ENCODE assay signal across 1 cellular context in the genomic region with DNA sequence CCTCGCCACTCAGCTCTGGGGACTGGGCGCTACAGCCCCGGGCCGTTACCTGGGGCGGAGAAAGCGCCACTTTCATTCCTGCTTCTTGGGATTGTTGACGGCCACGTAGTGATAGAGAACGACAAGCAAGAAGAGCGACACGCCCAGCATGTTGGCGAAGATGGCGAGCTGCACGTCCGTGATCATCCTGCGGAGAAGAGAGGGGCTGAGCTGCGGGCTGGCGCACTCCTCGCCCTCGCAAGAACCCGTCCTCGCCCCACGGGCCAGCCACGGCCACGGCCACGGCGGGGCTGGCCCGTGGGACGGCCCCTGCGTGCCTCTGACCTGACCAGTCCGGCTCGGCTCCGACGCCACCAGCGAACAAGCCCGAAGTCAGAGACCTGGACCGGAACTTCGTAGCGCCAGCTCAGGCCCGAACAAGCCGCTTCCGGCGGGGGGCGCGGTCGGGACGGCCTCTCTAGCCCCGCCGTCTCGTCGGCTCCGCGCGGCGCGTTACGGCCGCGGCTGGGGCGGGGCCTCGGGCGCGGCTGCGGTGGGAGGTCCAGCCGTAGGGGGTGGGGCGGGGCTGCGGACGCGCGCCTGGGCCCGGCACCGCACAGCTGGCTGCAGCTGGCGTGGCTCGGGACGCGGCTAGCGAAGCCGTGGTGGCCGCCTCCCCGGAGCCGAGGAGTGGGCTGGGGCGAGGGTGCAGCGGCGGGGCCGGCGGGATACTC.
TF ChIP-seq lines count a peak whose summit lies in the region.

Gene OST4, minus strand, starts transcription at position 378 of the 713 bp plus-strand sequence.

TF ChIP-seq in HepG2, 621 proteins besides CTCF, POLR2A, EP300 and RAD21 (continued from another document and continues in another):
- TF ChIP-seq BRF2 (CRISPR knock-in tag; IDR thresholded peaks at IDR 0.05) (0 out of 2 replicates have a peak, but pooled peaks have one; percentile 50), ZNF577 (CRISPR knock-in tag; IDR thresholded peaks at IDR 0.05; ENCODE audit: borderline replicate concordance, low read depth) (no peak), SATB2 (CRISPR knock-in tag; IDR thresholded peaks at IDR 0.05) (no peak), GTF3A (CRISPR knock-in tag; conservative IDR thresholded peaks at IDR 0.05) (0 out of 2 replicates have a peak, but pooled peaks have one; percentile 20), CBFB (CRISPR knock-in tag; IDR thresholded peaks at IDR 0.05) (peak; percentile 91), TFDP2 (CRISPR knock-in tag; IDR thresholded peaks at IDR 0.05) (peak; percentile 85), ZNF546 (CRISPR knock-in tag; conservative IDR thresholded peaks at IDR 0.05) (no peak; the same call in none of the 2 replicates), TFDP1 (CRISPR knock-in tag; IDR thresholded peaks at IDR 0.05; ENCODE audit: borderline replicate concordance) (peak; percentile 77), NFE2L2 (IDR thresholded peaks at IDR 0.05; ENCODE audit: low read length) (no peak), KDM1A (CRISPR knock-in tag; IDR thresholded peaks at IDR 0.05) (no peak), ZNF660 (CRISPR knock-in tag; IDR thresholded peaks at IDR 0.05; ENCODE audit: borderline replicate concordance, low read depth) (no peak), ZNF777 (CRISPR knock-in tag; IDR thresholded peaks at IDR 0.05) (peak; percentile 57; the same call in 1 of the 2 replicates), ZNF549 (CRISPR knock-in tag; IDR thresholded peaks at IDR 0.05) (no peak), LCORL (IDR thresholded peaks at IDR 0.05) (no peak), LCORL (CRISPR knock-in tag; IDR thresholded peaks at IDR 0.05) (0 out of 2 replicates have a peak, but pooled peaks have one; percentile 16), YEATS4 (CRISPR knock-in tag; IDR thresholded peaks at IDR 0.05; ENCODE audit: borderline replicate concordance) (peak; percentile 99), FOXK1 (CRISPR knock-in tag; IDR thresholded peaks at IDR 0.05; ENCODE audit: borderline replicate concordance, low read depth) (peak; percentile 63; the same call in 1 of the 2 replicates), NFKBIZ (CRISPR knock-in tag; IDR thresholded peaks at IDR 0.05) (0 out of 2 replicates have a peak, but pooled peaks have one; percentile 62), NBN (conservative IDR thresholded peaks at IDR 0.05) (no peak), CREB1 (IDR thresholded peaks at IDR 0.05) (peak; percentile 78), CREB1 (CRISPR knock-in tag; IDR thresholded peaks at IDR 0.05) (no peak), ZFP1 (CRISPR knock-in tag; IDR thresholded peaks at IDR 0.05) (no peak), SMARCE1 (IDR thresholded peaks at IDR 0.05; ENCODE audit: borderline replicate concordance) (no peak), IRF2 (CRISPR knock-in tag; IDR thresholded peaks at IDR 0.05) (peak; percentile 77), ZNF264 (CRISPR knock-in tag; IDR thresholded peaks at IDR 0.05) (peak; percentile 23; the same call in 1 of the 2 replicates), KDM4B (CRISPR knock-in tag; IDR thresholded peaks at IDR 0.05) (no peak), KLF6 (CRISPR knock-in tag; IDR thresholded peaks at IDR 0.05) (peak; percentile 93; the same call in 1 of the 2 replicates), FIP1L1 (IDR thresholded peaks at IDR 0.05; ENCODE audit: borderline replicate concordance, insufficient read depth, low read depth, low read length) (no peak), CENPBD1 (CRISPR knock-in tag; IDR thresholded peaks at IDR 0.05; ENCODE audit: borderline replicate concordance, low read depth) (no peak; the same call in 1 of the 2 replicates), ZNF776 (CRISPR knock-in tag; IDR thresholded peaks at IDR 0.05) (peak; percentile 80), KDM6A (CRISPR knock-in tag; IDR thresholded peaks at IDR 0.05; ENCODE audit: low read depth) (no peak)
- TF ChIP-seq, protein P1, sequence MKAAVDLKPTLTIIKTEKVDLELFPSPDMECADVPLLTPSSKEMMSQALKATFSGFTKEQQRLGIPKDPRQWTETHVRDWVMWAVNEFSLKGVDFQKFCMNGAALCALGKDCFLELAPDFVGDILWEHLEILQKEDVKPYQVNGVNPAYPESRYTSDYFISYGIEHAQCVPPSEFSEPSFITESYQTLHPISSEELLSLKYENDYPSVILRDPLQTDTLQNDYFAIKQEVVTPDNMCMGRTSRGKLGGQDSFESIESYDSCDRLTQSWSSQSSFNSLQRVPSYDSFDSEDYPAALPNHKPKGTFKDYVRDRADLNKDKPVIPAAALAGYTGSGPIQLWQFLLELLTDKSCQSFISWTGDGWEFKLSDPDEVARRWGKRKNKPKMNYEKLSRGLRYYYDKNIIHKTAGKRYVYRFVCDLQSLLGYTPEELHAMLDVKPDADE (CRISPR knock-in tag; IDR thresholded peaks at IDR 0.05), result no peak; the same call in 1 of the 2 replicates
- TF ChIP-seq, protein P2, sequence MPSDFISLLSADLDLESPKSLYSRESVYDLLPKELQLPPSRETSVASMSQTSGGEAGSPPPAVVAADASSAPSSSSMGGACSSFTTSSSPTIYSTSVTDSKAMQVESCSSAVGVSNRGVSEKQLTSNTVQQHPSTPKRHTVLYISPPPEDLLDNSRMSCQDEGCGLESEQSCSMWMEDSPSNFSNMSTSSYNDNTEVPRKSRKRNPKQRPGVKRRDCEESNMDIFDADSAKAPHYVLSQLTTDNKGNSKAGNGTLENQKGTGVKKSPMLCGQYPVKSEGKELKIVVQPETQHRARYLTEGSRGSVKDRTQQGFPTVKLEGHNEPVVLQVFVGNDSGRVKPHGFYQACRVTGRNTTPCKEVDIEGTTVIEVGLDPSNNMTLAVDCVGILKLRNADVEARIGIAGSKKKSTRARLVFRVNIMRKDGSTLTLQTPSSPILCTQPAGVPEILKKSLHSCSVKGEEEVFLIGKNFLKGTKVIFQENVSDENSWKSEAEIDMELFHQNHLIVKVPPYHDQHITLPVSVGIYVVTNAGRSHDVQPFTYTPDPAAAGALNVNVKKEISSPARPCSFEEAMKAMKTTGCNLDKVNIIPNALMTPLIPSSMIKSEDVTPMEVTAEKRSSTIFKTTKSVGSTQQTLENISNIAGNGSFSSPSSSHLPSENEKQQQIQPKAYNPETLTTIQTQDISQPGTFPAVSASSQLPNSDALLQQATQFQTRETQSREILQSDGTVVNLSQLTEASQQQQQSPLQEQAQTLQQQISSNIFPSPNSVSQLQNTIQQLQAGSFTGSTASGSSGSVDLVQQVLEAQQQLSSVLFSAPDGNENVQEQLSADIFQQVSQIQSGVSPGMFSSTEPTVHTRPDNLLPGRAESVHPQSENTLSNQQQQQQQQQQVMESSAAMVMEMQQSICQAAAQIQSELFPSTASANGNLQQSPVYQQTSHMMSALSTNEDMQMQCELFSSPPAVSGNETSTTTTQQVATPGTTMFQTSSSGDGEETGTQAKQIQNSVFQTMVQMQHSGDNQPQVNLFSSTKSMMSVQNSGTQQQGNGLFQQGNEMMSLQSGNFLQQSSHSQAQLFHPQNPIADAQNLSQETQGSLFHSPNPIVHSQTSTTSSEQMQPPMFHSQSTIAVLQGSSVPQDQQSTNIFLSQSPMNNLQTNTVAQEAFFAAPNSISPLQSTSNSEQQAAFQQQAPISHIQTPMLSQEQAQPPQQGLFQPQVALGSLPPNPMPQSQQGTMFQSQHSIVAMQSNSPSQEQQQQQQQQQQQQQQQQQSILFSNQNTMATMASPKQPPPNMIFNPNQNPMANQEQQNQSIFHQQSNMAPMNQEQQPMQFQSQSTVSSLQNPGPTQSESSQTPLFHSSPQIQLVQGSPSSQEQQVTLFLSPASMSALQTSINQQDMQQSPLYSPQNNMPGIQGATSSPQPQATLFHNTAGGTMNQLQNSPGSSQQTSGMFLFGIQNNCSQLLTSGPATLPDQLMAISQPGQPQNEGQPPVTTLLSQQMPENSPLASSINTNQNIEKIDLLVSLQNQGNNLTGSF (CRISPR knock-in tag; IDR thresholded peaks at IDR 0.05), result 0 out of 2 replicates have a peak, but pooled peaks have one; percentile 6
- TF ChIP-seq, protein P3, sequence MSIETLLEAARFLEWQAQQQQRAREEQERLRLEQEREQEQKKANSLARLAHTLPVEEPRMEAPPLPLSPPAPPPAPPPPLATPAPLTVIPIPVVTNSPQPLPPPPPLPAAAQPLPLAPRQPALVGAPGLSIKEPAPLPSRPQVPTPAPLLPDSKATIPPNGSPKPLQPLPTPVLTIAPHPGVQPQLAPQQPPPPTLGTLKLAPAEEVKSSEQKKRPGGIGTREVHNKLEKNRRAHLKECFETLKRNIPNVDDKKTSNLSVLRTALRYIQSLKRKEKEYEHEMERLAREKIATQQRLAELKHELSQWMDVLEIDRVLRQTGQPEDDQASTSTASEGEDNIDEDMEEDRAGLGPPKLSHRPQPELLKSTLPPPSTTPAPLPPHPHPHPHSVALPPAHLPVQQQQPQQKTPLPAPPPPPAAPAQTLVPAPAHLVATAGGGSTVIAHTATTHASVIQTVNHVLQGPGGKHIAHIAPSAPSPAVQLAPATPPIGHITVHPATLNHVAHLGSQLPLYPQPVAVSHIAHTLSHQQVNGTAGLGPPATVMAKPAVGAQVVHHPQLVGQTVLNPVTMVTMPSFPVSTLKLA (IDR thresholded peaks at IDR 0.05), result no peak
- TF ChIP-seq, protein P4, sequence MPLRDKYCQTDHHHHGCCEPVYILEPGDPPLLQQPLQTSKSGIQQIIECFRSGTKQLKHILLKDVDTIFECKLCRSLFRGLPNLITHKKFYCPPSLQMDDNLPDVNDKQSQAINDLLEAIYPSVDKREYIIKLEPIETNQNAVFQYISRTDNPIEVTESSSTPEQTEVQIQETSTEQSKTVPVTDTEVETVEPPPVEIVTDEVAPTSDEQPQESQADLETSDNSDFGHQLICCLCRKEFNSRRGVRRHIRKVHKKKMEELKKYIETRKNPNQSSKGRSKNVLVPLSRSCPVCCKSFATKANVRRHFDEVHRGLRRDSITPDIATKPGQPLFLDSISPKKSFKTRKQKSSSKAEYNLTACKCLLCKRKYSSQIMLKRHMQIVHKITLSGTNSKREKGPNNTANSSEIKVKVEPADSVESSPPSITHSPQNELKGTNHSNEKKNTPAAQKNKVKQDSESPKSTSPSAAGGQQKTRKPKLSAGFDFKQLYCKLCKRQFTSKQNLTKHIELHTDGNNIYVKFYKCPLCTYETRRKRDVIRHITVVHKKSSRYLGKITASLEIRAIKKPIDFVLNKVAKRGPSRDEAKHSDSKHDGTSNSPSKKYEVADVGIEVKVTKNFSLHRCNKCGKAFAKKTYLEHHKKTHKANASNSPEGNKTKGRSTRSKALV (CRISPR knock-in tag; IDR thresholded peaks at IDR 0.05), result no peak
- TF ChIP-seq, protein P5, sequence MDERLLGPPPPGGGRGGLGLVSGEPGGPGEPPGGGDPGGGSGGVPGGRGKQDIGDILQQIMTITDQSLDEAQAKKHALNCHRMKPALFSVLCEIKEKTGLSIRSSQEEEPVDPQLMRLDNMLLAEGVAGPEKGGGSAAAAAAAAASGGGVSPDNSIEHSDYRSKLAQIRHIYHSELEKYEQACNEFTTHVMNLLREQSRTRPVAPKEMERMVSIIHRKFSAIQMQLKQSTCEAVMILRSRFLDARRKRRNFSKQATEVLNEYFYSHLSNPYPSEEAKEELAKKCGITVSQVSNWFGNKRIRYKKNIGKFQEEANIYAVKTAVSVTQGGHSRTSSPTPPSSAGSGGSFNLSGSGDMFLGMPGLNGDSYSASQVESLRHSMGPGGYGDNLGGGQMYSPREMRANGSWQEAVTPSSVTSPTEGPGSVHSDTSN (CRISPR knock-in tag; IDR thresholded peaks at IDR 0.05), result no peak
- TF ChIP-seq, protein P6, sequence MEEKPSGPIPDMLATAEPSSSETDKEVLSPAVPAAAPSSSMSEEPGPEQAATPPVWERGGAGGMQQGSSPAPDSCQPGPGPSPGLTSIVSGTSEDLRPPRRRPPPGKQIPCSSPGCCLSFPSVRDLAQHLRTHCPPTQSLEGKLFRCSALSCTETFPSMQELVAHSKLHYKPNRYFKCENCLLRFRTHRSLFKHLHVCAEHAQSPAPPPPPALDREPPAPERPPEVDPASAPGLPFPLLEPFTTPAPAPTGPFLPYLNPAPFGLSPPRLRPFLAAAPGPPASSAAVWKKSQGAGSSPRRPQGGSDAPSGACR (CRISPR knock-in tag; IDR thresholded peaks at IDR 0.05), result no peak; the same call in 1 of the 2 replicates
- TF ChIP-seq, protein P7, sequence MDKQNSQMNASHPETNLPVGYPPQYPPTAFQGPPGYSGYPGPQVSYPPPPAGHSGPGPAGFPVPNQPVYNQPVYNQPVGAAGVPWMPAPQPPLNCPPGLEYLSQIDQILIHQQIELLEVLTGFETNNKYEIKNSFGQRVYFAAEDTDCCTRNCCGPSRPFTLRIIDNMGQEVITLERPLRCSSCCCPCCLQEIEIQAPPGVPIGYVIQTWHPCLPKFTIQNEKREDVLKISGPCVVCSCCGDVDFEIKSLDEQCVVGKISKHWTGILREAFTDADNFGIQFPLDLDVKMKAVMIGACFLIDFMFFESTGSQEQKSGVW (CRISPR knock-in tag; IDR thresholded peaks at IDR 0.05; ENCODE audit: borderline replicate concordance), result no peak
